ENCODE assay signal across 11 cellular contexts in genomic region chr4:26248647-26249046, GRCh38.
A peak's percentile ranks its signal among the peaks of the same experiment; 100 is the strongest.
DNase-seq lines count a peak whose midpoint lies in the region; ATAC-seq and TF ChIP-seq lines count a peak whose summit lies in the region.
"Had no signal": no experiment of that assay in that cellular context is flagged by ENCODE, and none has a peak within 500 bp of the region (broad histone marks: within the 10 kb centered on the region; RNA-seq: fewer than 3 reads in every experiment).

No MANE protein-coding gene starts in this region.

- H2BK5ac ChIP-seq in IMR-90 (ENCODE audit: low read depth, low read length, poor library complexity, severe bottlenecking), result no peak overlapping the region

- H3K4me1 Mint-ChIP-seq in CD4-positive, alpha-beta T cell (ENCODE audit: low read depth), result no peaks in the 10 kb centered on the region
- H3K4me1 Mint-ChIP-seq: memory B cell had no signal

- no peak overlapping the region for H3K23ac ChIP-seq in IMR-90 (ENCODE audit: low read depth, low read length)

- no peaks in the 10 kb centered on the region for H3K79me1 ChIP-seq in IMR-90 (ENCODE audit: low read depth in 1 of 2, low read length in 2 of 2)

- peak; percentile 67 for ATAC-seq in IMR-90 (ENCODE audit: low read depth)
- no peak for ATAC-seq in body of pancreas
- no peak for ATAC-seq in HG02885 (IDR thresholded peaks at IDR 0.05; ENCODE audit: poor library complexity, unreplicated experiment)
- ATAC-seq in CD4-positive, alpha-beta T cell (ENCODE audit: poor library complexity), result no peak
- ATAC-seq: activated CD4-positive, CD25-positive, alpha-beta regulatory T cell treated with anti-CD3 and anti-CD28 coated beads, Interleukin-2, amount 50 U/mL, for 24 hours had no signal

- peak overlapping the region; percentile 67; the same call in 1 of the 2 replicates for H3K4me2 ChIP-seq in IMR-90 (ENCODE audit: low read depth, low read length)

- H3K27me3 ChIP-seq in IMR-90 (ENCODE audit: control insufficient read depth, insufficient read depth, low read length) (no peaks in the 10 kb centered on the region), body of pancreas (no peaks in the 10 kb centered on the region)
- H3K27me3 ChIP-seq in CD4-positive, alpha-beta T cell (ENCODE audit: control insufficient read depth, insufficient read depth, low read length), result no peaks in the 10 kb centered on the region

- H3K36me3 ChIP-seq in IMR-90 (ENCODE audit: control insufficient read depth, insufficient read depth, low read length) (no peaks in the 10 kb centered on the region), body of pancreas (replicated peaks in 1 of 2; ENCODE audit: insufficient read depth in 1 of 2, low read depth in 2 of 2) (no peaks in the 10 kb centered on the region)

- H4K20me1 ChIP-seq in IMR-90 (ENCODE audit: insufficient read depth, low read length), result no peaks in the 10 kb centered on the region

- intact Hi-C loops in IMR-90 (cut with micrococcal nuclease), result no loop called here
- intact Hi-C loops in body of pancreas (cut with DNase I), result no loop called here
- intact Hi-C loops in CD4-positive, alpha-beta T cell (cut with DNase I, micrococcal nuclease), result no loop called here

- no peak for TF ChIP-seq CTCF in IMR-90 (conservative IDR thresholded peaks at IDR 0.05; ENCODE audit: low read depth, low read length)
- TF ChIP-seq CTCF in body of pancreas (IDR thresholded peaks at IDR 0.05), result no peak
- no peak for TF ChIP-seq CTCF in CD4-positive, alpha-beta T cell (IDR thresholded peaks at IDR 0.05)

- H3K9ac ChIP-seq in IMR-90 (ENCODE audit: low read depth, low read length), result no peak overlapping the region

- no peak overlapping the region for H4K91ac ChIP-seq in IMR-90 (ENCODE audit: insufficient read depth, low read depth, low read length)

- H3K14ac ChIP-seq in IMR-90 (replicated peaks; ENCODE audit: low read depth, low read length), result no peak overlapping the region

- BruUV-seq in IMR-90 (replicated peaks; lab: Mats Ljungman, UMichigan), result no TSS peak

- no peak overlapping the region for H4K5ac ChIP-seq in IMR-90 (ENCODE audit: low read depth, low read length)

- in situ Hi-C loops in IMR-90 (cut with MboI; ENCODE audit: low sequenced_read_pairs), result no loop called here

- H4K8ac ChIP-seq in IMR-90 (ENCODE audit: low read depth in 2 of 2, low read length in 2 of 2), result no peak overlapping the region

- no peaks in the 10 kb centered on the region for H3K9me1 ChIP-seq in IMR-90 (ENCODE audit: insufficient read depth, low read length)

- no peak overlapping the region for H3K4me3 Mint-ChIP-seq in CD4-positive, alpha-beta T cell
- H3K4me3 Mint-ChIP-seq: activated naive CD4-positive, alpha-beta T cell treated with anti-CD3 and anti-CD28 coated beads for 36 hours; memory B cell had no signal

- peaks cover 4% of the 10 kb centered on the region for H3K27me3 Mint-ChIP-seq in CD4-positive, alpha-beta T cell

- no peak overlapping the region for H2AFZ ChIP-seq in IMR-90 (replicated peaks; ENCODE audit: low read length, poor library complexity)

- no peak overlapping the region for H3K4ac ChIP-seq in IMR-90 (ENCODE audit: low read depth, low read length)

- CTCF ChIA-PET in IMR-90 (lab: Yijun Ruan, JAX), result no interaction called here
- CTCF ChIA-PET in CD4-positive, alpha-beta T cell (lab: Charles Lee), result no interaction called here

- no peak overlapping the region for H3K27ac Mint-ChIP-seq in CD4-positive, alpha-beta T cell
- H3K27ac Mint-ChIP-seq: activated naive CD4-positive, alpha-beta T cell treated with anti-CD3 and anti-CD28 coated beads for 36 hours; memory B cell had no signal

- H2BK120ac ChIP-seq in IMR-90 (ENCODE audit: low read depth, low read length), result no peak overlapping the region

- no peak overlapping the region for H3K56ac ChIP-seq in IMR-90 (ENCODE audit: extremely low read depth, insufficient read depth, low read length)

- no peaks in the 10 kb centered on the region for H3K9me3 ChIP-seq in IMR-90 (ENCODE audit: control insufficient read depth, insufficient read depth, low read length)
- H3K9me3 ChIP-seq in body of pancreas, result no peaks in the 10 kb centered on the region
- no peaks in the 10 kb centered on the region for H3K9me3 ChIP-seq in CD4-positive, alpha-beta T cell (ENCODE audit: control insufficient read depth, low read length)

- H3K4me3 ChIP-seq in IMR-90 (ENCODE audit: insufficient read depth, low read depth, low read length), result no peak overlapping the region
- no peak overlapping the region for H3K4me3 ChIP-seq in body of pancreas

- H3K4me1 ChIP-seq in IMR-90 (ENCODE audit: control insufficient read depth, insufficient read depth, low read length) (0 out of 2 replicates have a peak, but pooled peaks cover 2% of the 10 kb centered on the region), body of pancreas (no peaks in the 10 kb centered on the region)

- no peak overlapping the region for H3K18ac ChIP-seq in IMR-90 (ENCODE audit: low read depth, low read length)

- dilution Hi-C loops in IMR-90 (cut with HindIII; ENCODE audit: low sequenced_read_pairs, unreplicated experiment), result no loop called here

- DNase-seq in IMR-90 (peak; percentile 88), NCI-H2171 (lab: John Stamatoyannopoulos, UW) (peak; percentile 25), body of pancreas (peak; percentile 21 to 48 (median 36)), pons (ENCODE audit: low spot score) (peak; percentile 22), T-helper 9 cell (no peak)
- DNase-seq in CD4-positive, alpha-beta T cell, result no peak
- no peak for DNase-seq in stimulated activated CD8-positive, alpha-beta memory T cell treated with anti-CD3 and anti-CD28 coated beads, Interleukin-4, amount 100 ng/mL, for 48 hours
- DNase-seq: activated naive CD4-positive, alpha-beta T cell treated with anti-CD3 and anti-CD28 coated beads for 36 hours had no signal

- no peak overlapping the region for H2AK9ac ChIP-seq in IMR-90 (replicated peaks; ENCODE audit: low read depth, low read length, poor library complexity)

- H2BK20ac ChIP-seq in IMR-90 (ENCODE audit: low read depth, low read length), result no peak overlapping the region

- H3K27ac ChIP-seq in IMR-90 (ENCODE audit: insufficient read depth, low read length), result no peak overlapping the region
- H3K27ac ChIP-seq in body of pancreas, result no peak overlapping the region
- H3K27ac ChIP-seq in CD4-positive, alpha-beta T cell (ENCODE audit: low read depth, low read length), result no peak overlapping the region

- TF ChIP-seq POLR2A in IMR-90 (IDR thresholded peaks at IDR 0.05; ENCODE audit: low read depth, low read length), result no peak
- TF ChIP-seq POLR2A in body of pancreas (IDR thresholded peaks at IDR 0.05), result no peak

- no peak overlapping the region for H2BK15ac ChIP-seq in IMR-90 (ENCODE audit: low read depth, low read length)

- no peaks in the 10 kb centered on the region for H3K9me3 Mint-ChIP-seq in CD4-positive, alpha-beta T cell
- H3K9me3 Mint-ChIP-seq: activated naive CD4-positive, alpha-beta T cell treated with anti-CD3 and anti-CD28 coated beads for 36 hours; memory B cell had no signal

- TF ChIP-seq RAD21 in IMR-90 (IDR thresholded peaks at IDR 0.05; ENCODE audit: low read length), result no peak

- H2AK5ac ChIP-seq in IMR-90 (ENCODE audit: low read depth, low read length), result no peak overlapping the region

- POLR2A ChIA-PET in IMR-90 (lab: Charles Lee; ENCODE audit: unreplicated experiment), result interaction anchor here (0.5 kb wide), 1 partner anchor 59 kb away, joined by 6 read pairs; no protein-coding TSS in a partner anchor
- POLR2A ChIA-PET in CD4-positive, alpha-beta T cell (lab: Charles Lee), result no interaction called here

- H3K36me3 Mint-ChIP-seq in CD4-positive, alpha-beta T cell (ENCODE audit: low read depth), result no peaks in the 10 kb centered on the region
- H3K36me3 Mint-ChIP-seq: memory B cell had no signal

TF ChIP-seq in IMR-90, 13 proteins besides CTCF, POLR2A, EP300 and RAD21:
- TF ChIP-seq MXI1 (IDR thresholded peaks at IDR 0.05; ENCODE audit: borderline replicate concordance, low read depth, low read length) (no peak), CHD1 (IDR thresholded peaks at IDR 0.05; ENCODE audit: low read depth, low read length) (no peak), MAFK (IDR thresholded peaks at IDR 0.05; ENCODE audit: low read depth, low read length) (no peak), ELK1 (IDR thresholded peaks at IDR 0.05; ENCODE audit: borderline replicate concordance, low read depth, low read length) (no peak)
TF ChIP-seq in IMR-90: peak in this region for 0.

Comparison
In these comparisons a context has a peak if more than half of its experiments do, and no peak if none do; other contexts are left out.
1. DNase-seq: peak in IMR-90 (single experiment), NCI-H2171 (single experiment), body of pancreas (4 of 4) and pons (single experiment); none in CD4-positive, alpha-beta T cell (0 of 10), stimulated activated CD8-positive, alpha-beta memory T cell treated with anti-CD3 and anti-CD28 coated beads, Interleukin-4, amount 100 ng/mL, for 48 hours (single experiment) and T-helper 9 cell (single experiment).